ENCODE assay signal across 9 cellular contexts in the genomic region with DNA sequence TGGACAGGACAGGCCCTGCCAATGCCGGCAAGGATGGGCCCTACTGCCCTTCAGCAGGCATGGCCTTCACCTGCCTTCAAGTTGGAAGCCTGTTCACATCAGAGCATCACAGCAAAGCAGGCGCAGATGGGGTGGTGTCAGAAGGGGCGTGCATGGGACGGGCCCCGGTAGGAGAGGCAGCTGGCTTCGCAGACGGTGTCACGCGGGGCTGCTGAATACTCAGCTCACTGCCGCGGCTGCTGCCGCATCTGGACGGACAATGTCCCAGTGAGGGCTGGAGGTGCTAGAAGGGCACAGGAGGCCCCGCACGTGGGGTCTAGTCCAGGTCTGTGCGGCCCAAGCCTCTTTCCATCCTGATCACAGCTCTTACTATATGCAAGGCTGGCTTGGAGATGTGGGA. TPM values are rescaled to one million over a fixed set of nuclear protein-coding genes. Genes with fewer than 3 reads are reported as not detected.
"Had no signal": no experiment of that assay in that cellular context is flagged by ENCODE, and none has a peak within 500 bp of the region (broad histone marks: within the 10 kb centered on the region; RNA-seq: fewer than 3 reads in every experiment).

No MANE protein-coding gene starts in this region.

- DNase-seq: H9, HCEC 1CT, KBM-7 had no signal

- H3K4me1 Mint-ChIP-seq: H9 had no signal

- H2AFZ ChIP-seq: GM23338 had no signal

- H3K9me3 Mint-ChIP-seq: GM23338, H9, IgD-negative memory B cell had no signal

- H3K27ac Mint-ChIP-seq: GM23338, H9, IgD-negative memory B cell had no signal

- ATAC-seq: GM23338 had no signal

- H3K36me3 Mint-ChIP-seq: IgD-negative memory B cell had no signal

- FAIRE-seq: H1, H54, HTR-8/SVneo had no signal

- H3K4me3 Mint-ChIP-seq: GM23338, H9, IgD-negative memory B cell had no signal

- H3K27me3 Mint-ChIP-seq: IgD-negative memory B cell had no signal

- H3K4me2 ChIP-seq: GM23338 had no signal

- H3K4me3 ChIP-seq: GM23338 had no signal

RNA-seq across cellular contexts. Expression of a gene that starts 42.1 kb away (rescaled TPM):
- total RNA-seq: H1, H9, HT-29 had no signal
- polyA plus RNA-seq: GM23338, H1, IgD-negative memory B cell had no signal

RNA-seq across cellular contexts. Expression of a gene that starts 50.3 kb away (rescaled TPM):
- total RNA-seq: HT-29 had no signal
- polyA plus RNA-seq: IgD-negative memory B cell had no signal
